ENCODE assay signal across 8 cellular contexts in the genomic region with DNA sequence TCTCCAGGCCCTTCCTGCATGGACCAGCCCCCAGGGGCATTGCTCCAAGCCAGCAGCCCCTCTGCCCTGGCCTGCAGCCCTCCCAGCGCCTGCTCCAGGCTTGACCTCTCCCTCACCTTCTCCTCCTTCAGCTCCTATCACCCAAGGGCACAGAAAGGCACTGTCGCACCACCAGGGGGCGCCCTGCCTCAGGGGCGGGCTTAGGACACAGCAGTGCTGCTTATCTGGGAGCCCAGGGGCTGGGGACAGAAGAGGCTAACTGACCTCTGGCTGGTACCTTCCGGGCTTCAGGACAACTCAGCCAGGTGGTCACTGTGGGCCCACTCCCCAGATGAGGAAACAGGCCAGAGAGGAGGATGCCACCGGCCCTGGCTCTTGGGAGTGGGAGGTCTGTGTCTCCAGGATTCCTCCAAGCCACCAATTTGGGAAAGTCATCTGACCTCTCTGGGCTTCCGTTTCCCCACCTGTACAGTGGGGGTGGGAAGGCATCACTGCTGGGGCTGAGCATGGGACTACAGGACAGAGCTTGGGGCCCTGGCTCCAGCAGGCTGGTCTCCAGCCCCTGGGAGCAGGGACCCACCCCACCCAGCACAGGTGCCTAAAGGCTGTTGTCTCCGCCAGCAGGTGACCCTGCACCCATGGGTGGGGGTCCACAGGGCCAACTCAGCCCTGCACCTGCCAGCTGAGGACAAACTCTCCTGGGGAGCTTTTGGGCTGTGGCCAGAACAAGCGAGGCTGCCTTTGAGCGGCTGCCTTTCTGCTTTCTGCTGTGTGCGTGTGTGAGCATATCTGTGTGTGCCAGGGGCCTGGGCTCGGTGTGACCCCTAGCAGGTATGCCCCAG. TPM values are rescaled to one million over a fixed set of nuclear protein-coding genes. Genes with fewer than 3 reads are reported as not detected.
DNase-seq lines count a peak whose midpoint lies in the region; ATAC-seq and TF ChIP-seq lines count a peak whose summit lies in the region.

No MANE protein-coding gene starts in this region.

- peaks cover 20% of the 10 kb centered on the region for H3K4me1 Mint-ChIP-seq in activated CD4-positive, alpha-beta T cell treated with anti-CD3 and anti-CD28 coated beads, Interleukin-2, amount 10 ng/mL, durations not matched to agents 24 days and 14 days

- H3K36me3 Mint-ChIP-seq in activated CD4-positive, alpha-beta T cell treated with anti-CD3 and anti-CD28 coated beads, Interleukin-2, amount 10 ng/mL, durations not matched to agents 24 days and 14 days (ENCODE audit: low read depth): no peaks in the 10 kb centered on the region

- H3K4me3 ChIP-seq in choroid plexus epithelial cell (ENCODE audit: low read depth, low read length): no peak overlapping the region

- peaks cover 7% of the 10 kb centered on the region for H3K27me3 Mint-ChIP-seq in activated CD4-positive, alpha-beta T cell treated with anti-CD3 and anti-CD28 coated beads, Interleukin-2, amount 10 ng/mL, durations not matched to agents 24 days and 14 days

- TF ChIP-seq CTCF in choroid plexus epithelial cell (conservative IDR thresholded peaks at IDR 0.05; ENCODE audit: low read depth, low read length): peak; percentile 96

- peak overlapping the region; percentile 16 for H3K27ac Mint-ChIP-seq in activated CD4-positive, alpha-beta T cell treated with anti-CD3 and anti-CD28 coated beads, Interleukin-2, amount 10 ng/mL, durations not matched to agents 24 days and 14 days

- H3K4me3 Mint-ChIP-seq in activated CD4-positive, alpha-beta T cell treated with anti-CD3 and anti-CD28 coated beads, Interleukin-2, amount 10 ng/mL, durations not matched to agents 24 days and 14 days: peak overlapping the region; percentile 28

- DNase-seq in DMS 273 treated with DMSO at 0.1 percent for 48 hours (lab: John Stamatoyannopoulos, UW) (peak; percentile 47), NCI-H510A (lab: John Stamatoyannopoulos, UW) (peak; percentile 53), choroid plexus epithelial cell (ENCODE audit: low read depth) (peak; percentile 79), left colon (peak; percentile 83 to 91)
- DNase-seq in activated CD4-positive, alpha-beta T cell treated with anti-CD3 and anti-CD28 coated beads, Interleukin-2, amount 10 ng/mL, durations not matched to agents 24 days and 14 days: peak; percentile 97
- DNase-seq in stimulated activated CD4-positive, alpha-beta T cell treated with anti-CD3 and anti-CD28 coated beads, Interleukin-2, amount 100 ng/mL, for 24 hours: peak; percentile 93

- ATAC-seq in HG03095 (IDR thresholded peaks at IDR 0.05; ENCODE audit: unreplicated experiment) (peak; percentile 29), left colon (peak; percentile 41), GM19351 (IDR thresholded peaks at IDR 0.05; ENCODE audit: unreplicated experiment) (no peak)

- intact Hi-C loops in activated CD4-positive, alpha-beta T cell treated with anti-CD3 and anti-CD28 coated beads, Interleukin-2, amount 10 ng/mL, durations not matched to agents 24 days and 14 days (cut with micrococcal nuclease): loop anchor here (1.0 to 5.0 kb wide), 4 partner anchors 77 to 402 kb away; partner anchors contain the start of genes JAG2 and TEDC1
- intact Hi-C loops in left colon (cut with DNase I, micrococcal nuclease): no loop called here

- no peaks in the 10 kb centered on the region for H3K9me3 Mint-ChIP-seq in activated CD4-positive, alpha-beta T cell treated with anti-CD3 and anti-CD28 coated beads, Interleukin-2, amount 10 ng/mL, durations not matched to agents 24 days and 14 days

RNA-seq across cellular contexts. Expression of gene GPR132, which starts 25.5 kb away (rescaled TPM):
- total RNA-seq in activated CD4-positive, alpha-beta T cell treated with anti-CD3 and anti-CD28 coated beads, Interleukin-2, amount 10 ng/mL, durations not matched to agents 24 days and 14 days: 25.8 and 31.5 TPM in 2 replicates
- total RNA-seq in left colon: 1 to 10 TPM in 1 of 2 donors, under 1 TPM in 1; 0.73 to 3.4 TPM

Comparison
In these comparisons a context has a peak if more than half of its experiments do, and no peak if none do; other contexts are left out.
1. DNase-seq: peak in every context shown above with its lines; median percentile 97 in activated CD4-positive, alpha-beta T cell treated with anti-CD3 and anti-CD28 coated beads, Interleukin-2, amount 10 ng/mL, durations not matched to agents 24 days and 14 days; 93 in stimulated activated CD4-positive, alpha-beta T cell treated with anti-CD3 and anti-CD28 coated beads, Interleukin-2, amount 100 ng/mL, for 24 hours; 87 in left colon; 79 in choroid plexus epithelial cell; 53 in NCI-H510A; 47 in DMS 273 treated with DMSO at 0.1 percent for 48 hours.